Comparison of ENCODE assay signal across 25 cellular contexts in the genomic region with DNA sequence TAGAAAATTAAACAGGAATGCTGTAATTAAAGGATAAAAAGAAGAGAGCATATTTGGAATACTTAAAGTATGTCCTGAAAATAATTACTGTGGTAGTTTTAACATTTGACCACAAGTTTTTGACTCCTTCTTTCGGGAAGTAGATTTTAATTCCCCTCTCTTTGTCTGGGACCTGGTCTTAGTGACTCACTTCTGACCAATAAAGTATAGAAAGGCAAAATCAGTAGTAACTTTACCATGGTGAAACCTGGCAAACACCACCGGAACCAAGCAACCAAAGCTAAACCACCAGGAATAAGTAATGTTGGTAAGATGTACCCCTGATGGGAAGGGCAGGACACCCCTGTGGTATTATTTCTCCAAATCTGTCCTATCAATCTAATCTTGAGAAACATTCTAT.
"Had no signal": no experiment of that assay in that cellular context is flagged by ENCODE, and none has a peak within 500 bp of the region (broad histone marks: within the 10 kb centered on the region; RNA-seq: fewer than 3 reads in every experiment).

No MANE protein-coding gene starts in this region.

- H3K36me3 ChIP-seq: MG63, Peyer's patch had no signal

- H3K4me1 ChIP-seq: Peyer's patch had no signal

- H3K4me3 Mint-ChIP-seq: activated B cell treated with CpG ODN at 0.5 μM for 24 hours; activated CD4-positive, alpha-beta T cell treated with anti-CD3 and anti-CD28 coated beads, Interleukin-2, amount 10 ng/mL, durations not matched to agents 24 days and 14 days; activated CD8-positive, alpha-beta memory T cell treated with anti-CD3 and anti-CD28 coated beads, Interleukin-2, amount 10 ng/mL, durations not matched to agents 7 days and 5 days; activated naive CD8-positive, alpha-beta T cell; activated T-cell treated with anti-CD3 and anti-CD28 coated beads, Interleukin-2, amount 50 U/mL, for 24 hours; brain; central memory CD8-positive, alpha-beta T cell; T-helper 17 cell had no signal

- H3K27me3 ChIP-seq: MG63, Peyer's patch had no signal

- H3K27me3 Mint-ChIP-seq: activated B cell treated with CpG ODN at 0.5 μM for 24 hours; activated CD4-positive, alpha-beta T cell treated with anti-CD3 and anti-CD28 coated beads, Interleukin-2, amount 10 ng/mL, durations not matched to agents 24 days and 14 days; activated CD8-positive, alpha-beta memory T cell treated with anti-CD3 and anti-CD28 coated beads, Interleukin-2, amount 10 ng/mL, durations not matched to agents 7 days and 5 days; activated naive CD8-positive, alpha-beta T cell; activated T-cell treated with anti-CD3 and anti-CD28 coated beads, Interleukin-2, amount 50 U/mL, for 24 hours; brain; central memory CD8-positive, alpha-beta T cell; T-helper 17 cell had no signal

- H3K9me3 ChIP-seq: MG63, Peyer's patch had no signal

- H3K36me3 Mint-ChIP-seq: activated CD8-positive, alpha-beta memory T cell treated with anti-CD3 and anti-CD28 coated beads, Interleukin-2, amount 10 ng/mL, durations not matched to agents 7 days and 5 days; activated naive CD8-positive, alpha-beta T cell; brain had no signal

- H3K4me3 ChIP-seq: MG63, Peyer's patch had no signal

- H3K27ac Mint-ChIP-seq: activated B cell treated with CpG ODN at 0.5 μM for 24 hours; activated CD4-positive, alpha-beta T cell treated with anti-CD3 and anti-CD28 coated beads, Interleukin-2, amount 10 ng/mL, durations not matched to agents 24 days and 14 days; activated CD8-positive, alpha-beta memory T cell treated with anti-CD3 and anti-CD28 coated beads, Interleukin-2, amount 10 ng/mL, durations not matched to agents 7 days and 5 days; activated naive CD8-positive, alpha-beta T cell; activated T-cell treated with anti-CD3 and anti-CD28 coated beads, Interleukin-2, amount 50 U/mL, for 24 hours; brain; T-helper 17 cell had no signal

- H3K4me1 Mint-ChIP-seq: activated B cell treated with CpG ODN at 0.5 μM for 24 hours; activated CD4-positive, alpha-beta T cell treated with anti-CD3 and anti-CD28 coated beads, Interleukin-2, amount 10 ng/mL, durations not matched to agents 24 days and 14 days; activated CD8-positive, alpha-beta memory T cell treated with anti-CD3 and anti-CD28 coated beads, Interleukin-2, amount 10 ng/mL, durations not matched to agents 7 days and 5 days; brain; central memory CD8-positive, alpha-beta T cell; T-helper 17 cell had no signal

- DNase-seq: activated B cell treated with CpG ODN at 0.5 μM for 24 hours; activated CD4-positive, alpha-beta T cell treated with anti-CD3 and anti-CD28 coated beads for 1 hour; activated CD4-positive, alpha-beta T cell treated with anti-CD3 and anti-CD28 coated beads, Interleukin-2, amount 10 ng/mL, durations not matched to agents 24 days and 14 days; activated CD4-positive, alpha-beta T cell treated with anti-CD3 and anti-CD28 coated beads, Interleukin-2, amount 50 U/mL, for 48 hours; activated CD8-positive, alpha-beta memory T cell treated with anti-CD3 and anti-CD28 coated beads, Interleukin-2, amount 10 ng/mL, durations not matched to agents 7 days and 5 days; activated effector memory CD4-positive, alpha-beta T cell treated with anti-CD3 and anti-CD28 coated beads, Interleukin-2, amount 50 U/mL, for 16 hours; activated naive CD4-positive, alpha-beta T cell treated with Interleukin-2 at 50 U/mL for 16 hours; activated T-cell treated with anti-CD3 and anti-CD28 coated beads, Interleukin-2, amount 50 U/mL, for 24 hours; Kasumi-1; KBM-7; MG63; MV-4-11; NCI-H1092 treated with DMSO at 0.1 percent for 48 hours; NCI-H1417 treated with DMSO at 0.1 percent for 48 hours; NCI-H1694; NCI-H2081; NCI-H510A treated with DMSO at 0.1 percent for 48 hours; NCI-H69; Peyer's patch; SHP77; T-helper 17 cell; T-helper 9 cell had no signal

- ATAC-seq: activated CD8-positive, alpha-beta memory T cell treated with anti-CD3 and anti-CD28 coated beads, Interleukin-2, amount 10 ng/mL, durations not matched to agents 7 days and 5 days; T-helper 17 cell had no signal

- H3K9me3 Mint-ChIP-seq: activated B cell treated with CpG ODN at 0.5 μM for 24 hours; activated CD4-positive, alpha-beta T cell treated with anti-CD3 and anti-CD28 coated beads, Interleukin-2, amount 10 ng/mL, durations not matched to agents 24 days and 14 days; brain had no signal

- H3K27ac ChIP-seq: Peyer's patch had no signal
